Comparison of ENCODE assay signal across 8 cellular contexts in the genomic region with DNA sequence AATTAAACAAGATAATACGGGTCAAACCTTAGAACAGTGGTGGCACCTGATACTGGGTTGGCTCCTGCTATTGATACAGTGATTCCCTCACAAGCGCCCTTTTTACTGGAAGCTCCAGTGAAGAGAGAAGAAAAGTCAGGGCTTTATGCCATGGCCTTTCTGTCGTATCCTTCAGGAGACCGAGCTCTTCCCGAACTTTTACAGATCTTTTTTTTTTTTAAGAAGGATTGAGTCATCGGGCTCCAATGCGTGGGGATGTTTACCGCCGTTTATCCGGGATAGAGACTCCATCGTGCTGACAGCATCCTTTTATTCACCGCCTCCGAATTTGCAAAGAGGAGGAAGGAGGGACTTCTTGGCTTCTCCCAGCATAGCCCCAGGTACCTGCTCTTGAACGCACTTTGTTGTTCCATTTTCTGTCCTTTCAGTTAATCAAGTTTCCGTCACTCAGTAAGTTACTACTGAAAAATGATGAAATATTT. TPM values are rescaled to one million over a fixed set of nuclear protein-coding genes. Genes with fewer than 3 reads are reported as not detected.
DNase-seq lines count a peak whose midpoint lies in the region; ATAC-seq and TF ChIP-seq lines count a peak whose summit lies in the region.

No MANE protein-coding gene starts in this region.

- H3K27me3 ChIP-seq in muscle layer of colon (ENCODE audit: control insufficient read depth in 1 of 2, insufficient read depth in 2 of 2, low read length in 2 of 2): no peaks in the 10 kb centered on the region

- H3K9ac ChIP-seq in muscle layer of colon (ENCODE audit: low read length): peak overlapping the region; percentile 62

- peak overlapping the region; percentile 70 to 77 for H3K4me3 ChIP-seq in muscle layer of colon (ENCODE audit: low read depth in 1 of 2, low read length in 2 of 2)

- DNase-seq in ELR (ENCODE audit: low read depth) (peak; percentile 71), SK-N-DZ (ENCODE audit: low spot score) (peak; percentile 7), endothelial cell (ENCODE audit: low spot score) (peak; percentile 7), GM20000 (ENCODE audit: low spot score) (no peak), UCSD-AML1 (lab: John Stamatoyannopoulos, UW; ENCODE audit: unreplicated experiment) (no peak)

- ATAC-seq in HG02798 (IDR thresholded peaks at IDR 0.05; ENCODE audit: poor library complexity, unreplicated experiment) (peak; percentile 3), HG03280 (IDR thresholded peaks at IDR 0.05; ENCODE audit: unreplicated experiment) (no peak)

- H3K4me1 ChIP-seq in muscle layer of colon (ENCODE audit: insufficient read depth, low read length): peaks cover 7% of the 10 kb centered on the region

- peak overlapping the region; percentile 94 for H3K4me3 Mint-ChIP-seq in endothelial cell (ENCODE audit: unreplicated experiment)

- TF ChIP-seq CTCF in endothelial cell (IDR thresholded peaks at IDR 0.05; ENCODE audit: unreplicated experiment) (no peak), GM20000 (IDR thresholded peaks at IDR 0.05; ENCODE audit: extremely low read depth, missing control alignments) (no peak)

- peaks cover 19% of the 10 kb centered on the region for H3K36me3 Mint-ChIP-seq in endothelial cell (ENCODE audit: low read depth, unreplicated experiment)

- H3K9me3 Mint-ChIP-seq in endothelial cell (ENCODE audit: unreplicated experiment): no peaks in the 10 kb centered on the region

- peak overlapping the region; percentile 73 for H3K27ac Mint-ChIP-seq in endothelial cell (ENCODE audit: unreplicated experiment)

- peaks cover 18% of the 10 kb centered on the region for H3K36me3 ChIP-seq in muscle layer of colon (ENCODE audit: insufficient read depth, low read length)

- peak overlapping the region; percentile 95 for H3K27ac ChIP-seq in muscle layer of colon (ENCODE audit: low read depth, low read length)

- peaks cover 8% of the 10 kb centered on the region for H3K4me1 Mint-ChIP-seq in endothelial cell (ENCODE audit: unreplicated experiment)

- H3K9me3 ChIP-seq in muscle layer of colon (ENCODE audit: low read length): no peaks in the 10 kb centered on the region

- no peaks in the 10 kb centered on the region for H3K27me3 Mint-ChIP-seq in endothelial cell (ENCODE audit: unreplicated experiment)

RNA-seq across cellular contexts. Expression of gene ZNF227, which starts 0.6 kb away (rescaled TPM):
- 13.2 and 16.8 TPM in 2 replicates for polyA plus RNA-seq in SK-N-DZ (2014; cell fraction: cytosol; rRNA removed)
- polyA plus RNA-seq in SK-N-DZ (2014; cell fraction: nucleus; rRNA removed): 8.6 and 10.3 TPM in 2 replicates
- total RNA-seq in endothelial cell (ENCODE audit: unreplicated experiment): 29.3 TPM

RNA-seq across cellular contexts. Expression of gene ZNF233, which starts 46.8 kb away (rescaled TPM):
- polyA plus RNA-seq in SK-N-DZ (2014; cell fraction: cytosol; rRNA removed): 0.23 and 0.85 TPM in 2 replicates
- polyA plus RNA-seq in SK-N-DZ (2014; cell fraction: nucleus; rRNA removed): 0.58 and 1.2 TPM in 2 replicates
- total RNA-seq in endothelial cell (ENCODE audit: unreplicated experiment): 5.5 TPM

RNA-seq across cellular contexts. Expression of gene ZNF226, which starts 48.0 kb away (rescaled TPM):
- polyA plus RNA-seq in SK-N-DZ (2014; cell fraction: cytosol; rRNA removed): 7.2 and 8.6 TPM in 2 replicates
- 15.4 and 16.9 TPM in 2 replicates for polyA plus RNA-seq in SK-N-DZ (2014; cell fraction: nucleus; rRNA removed)
- total RNA-seq in endothelial cell (ENCODE audit: unreplicated experiment): 23.2 TPM

Comparison
In these comparisons a context has a peak if more than half of its experiments do, and no peak if none do; other contexts are left out.
1. DNase-seq: peak in ELR (single experiment), SK-N-DZ (single experiment) and endothelial cell (single experiment); none in GM20000 (single experiment) and UCSD-AML1 (single experiment).